8 cellular contexts compared by ENCODE assay signal in genomic region chr5:114055318-114055788, GRCh38.
DNase-seq lines count a peak whose midpoint lies in the region; ATAC-seq and TF ChIP-seq lines count a peak whose summit lies in the region.

No MANE protein-coding gene starts in this region.

- H3K9ac ChIP-seq in muscle layer of colon (ENCODE audit: low read length): no peak overlapping the region

- H3K27ac ChIP-seq in esophagus muscularis mucosa (replicated peaks in 1 of 4) (peak overlapping the region; percentile 56 to 79 (median 68)), muscle layer of colon (ENCODE audit: low read depth, low read length) (no peak overlapping the region)

- H3K9me3 ChIP-seq in esophagus muscularis mucosa (no peaks in the 10 kb centered on the region), muscle layer of colon (ENCODE audit: low read length) (no peaks in the 10 kb centered on the region)

- intact Hi-C loops in esophagus muscularis mucosa (cut with DNase I): loop anchor here (10.0 kb wide), 1 partner anchor 251 kb away; no protein-coding TSS in a partner anchor

- TF ChIP-seq CTCF in esophagus muscularis mucosa (IDR thresholded peaks at IDR 0.05): peak in 1 of 3 experiments; percentile 11

- H3K4me1 ChIP-seq in esophagus muscularis mucosa: peaks cover 16 to 47% (median 36%) of the 10 kb centered on the region in 4 donors
- peaks cover 25% of the 10 kb centered on the region for H3K4me1 ChIP-seq in muscle layer of colon (ENCODE audit: insufficient read depth, low read length)

- no peaks in the 10 kb centered on the region for H3K36me3 ChIP-seq in esophagus muscularis mucosa
- H3K36me3 ChIP-seq in muscle layer of colon (ENCODE audit: insufficient read depth, low read length): no peaks in the 10 kb centered on the region

- H3K4me3 ChIP-seq in esophagus muscularis mucosa (peak overlapping the region; percentile 56 to 67 (median 64)), muscle layer of colon (ENCODE audit: low read depth in 1 of 2, low read length in 2 of 2) (peak overlapping the region; percentile 51 to 56)

- WGBS in esophagus muscularis mucosa: 4% methylated on average over 37 of the region's 37 CpGs

- TF ChIP-seq POLR2A in esophagus muscularis mucosa (IDR thresholded peaks at IDR 0.05; ENCODE audit: low read depth): no peak

- no peak for TF ChIP-seq EP300 in esophagus muscularis mucosa (IDR thresholded peaks at IDR 0.05)

- ATAC-seq in HG03095 (IDR thresholded peaks at IDR 0.05; ENCODE audit: unreplicated experiment): no peak
- ATAC-seq in HG03342 (IDR thresholded peaks at IDR 0.05; ENCODE audit: unreplicated experiment): no peak
- no peak for ATAC-seq in HG02852 (IDR thresholded peaks at IDR 0.05; ENCODE audit: unreplicated experiment)

- peak; percentile 95 for DNase-seq in DMS 273 (lab: John Stamatoyannopoulos, UW; ENCODE audit: unreplicated experiment)
- DNase-seq in NCI-H526 treated with DMSO at 0.1 percent for 48 hours (lab: John Stamatoyannopoulos, UW): peak; percentile 1
- no peak for DNase-seq in esophagus muscularis mucosa (ENCODE audit: extremely low spot score)
- DNase-seq in stimulated activated CD4-positive, alpha-beta T cell treated with anti-CD3 and anti-CD28 coated beads, Interleukin-1b, Interleukin-23, amount 100 ng/mL, for 48 hours: no peak

- peaks cover 0 to 14% (median 0%) of the 10 kb centered on the region in 4 donors for H3K27me3 ChIP-seq in esophagus muscularis mucosa
- H3K27me3 ChIP-seq in muscle layer of colon (ENCODE audit: control insufficient read depth in 1 of 2, insufficient read depth in 2 of 2, low read length in 2 of 2): no peaks in the 10 kb centered on the region

Comparison
In these comparisons a context has a peak if more than half of its experiments do, and no peak if none do; other contexts are left out.
1. DNase-seq: peak in DMS 273 (single experiment) and NCI-H526 treated with DMSO at 0.1 percent for 48 hours (single experiment); none in esophagus muscularis mucosa (single experiment) and stimulated activated CD4-positive, alpha-beta T cell treated with anti-CD3 and anti-CD28 coated beads, Interleukin-1b, Interleukin-23, amount 100 ng/mL, for 48 hours (single experiment).